In the genomic region with DNA sequence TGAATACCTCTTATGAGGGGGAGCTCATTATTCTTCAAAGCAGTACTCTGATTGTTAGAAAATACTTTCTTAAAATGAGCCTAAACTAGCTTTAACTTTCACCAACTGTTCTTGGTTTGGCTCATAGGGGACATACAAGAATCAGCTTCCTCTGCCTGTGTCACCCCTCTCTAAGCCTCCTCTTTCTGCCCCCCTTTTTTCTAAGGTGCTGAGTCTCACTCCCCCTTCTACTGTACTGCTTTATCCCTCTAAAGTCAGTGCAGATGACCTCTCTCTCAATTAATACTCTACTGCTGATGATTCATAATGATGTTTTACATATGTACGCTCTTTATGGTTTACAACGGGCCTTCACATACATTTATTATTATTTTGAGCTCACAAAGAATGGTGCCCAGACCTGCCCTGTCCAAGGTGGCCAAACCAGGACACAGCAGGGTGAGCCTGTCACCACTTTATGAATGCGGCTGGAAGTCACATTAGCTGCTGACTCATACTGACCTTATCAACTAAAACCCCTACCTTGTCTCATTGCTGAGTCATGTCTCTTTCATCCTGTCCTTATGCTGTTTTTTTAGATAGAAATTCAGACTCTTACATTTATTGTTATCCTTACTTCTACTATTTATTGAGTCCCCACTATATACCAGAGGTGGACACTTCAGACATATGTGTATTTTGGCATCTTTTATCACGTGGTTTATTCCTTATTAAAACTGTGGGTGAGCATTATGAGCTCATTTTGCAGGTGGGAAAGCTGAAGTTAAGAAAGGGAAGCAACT, we compare ENCODE assay signal across 11 cellular contexts.
A peak's percentile ranks its signal among the peaks of the same experiment; 100 is the strongest.
DNase-seq lines count a peak whose midpoint lies in the region; ATAC-seq, FAIRE-seq and TF ChIP-seq lines count a peak whose summit lies in the region.
"Had no signal": no experiment of that assay in that cellular context is flagged by ENCODE, and none has a peak within 500 bp of the region (broad histone marks: within the 10 kb centered on the region; RNA-seq: fewer than 3 reads in every experiment).

No MANE protein-coding gene starts in this region.

- H3K4me1 ChIP-seq in right atrium auricular region (no peaks in the 10 kb centered on the region), mammary epithelial cell (ENCODE audit: insufficient read depth, low read length) (peaks cover 20% of the 10 kb centered on the region), small intestine (ENCODE audit: control insufficient read depth in 2 of 2, insufficient read depth in 1 of 2, low read depth in 1 of 2, low read length in 1 of 2) (no peaks in the 10 kb centered on the region)

- intact Hi-C loops in cardiac septum (cut with DNase I) (no loop called here), mammary epithelial cell (cut with micrococcal nuclease) (no loop called here)

- BruUV-seq in mammary epithelial cell (replicated peaks; lab: Mats Ljungman, UMichigan), result no TSS peak

- no peak for TF ChIP-seq CTCF in right atrium auricular region (IDR thresholded peaks at IDR 0.05)
- no peak for TF ChIP-seq CTCF in mammary epithelial cell (conservative IDR thresholded peaks at IDR 0.05 in 1 of 2, IDR thresholded peaks at IDR 0.05 in 1 of 2; ENCODE audit: extremely low read depth in 1 of 2, insufficient read depth in 1 of 2, low read depth in 1 of 2, low read length in 2 of 2)

- H3K4me3 ChIP-seq in right atrium auricular region (no peak overlapping the region), mammary epithelial cell (replicated peaks in 1 of 3; ENCODE audit: insufficient read depth in 1 of 3, low read depth in 2 of 3, low read length in 3 of 3) (no peak overlapping the region), small intestine (ENCODE audit: low read depth in 1 of 2, low read length in 2 of 2) (no peak overlapping the region)
- H3K4me3 ChIP-seq: HAP-1 had no signal

- CTCF ChIA-PET in mammary epithelial cell (lab: Charles Lee; ENCODE audit: low non-redundant PET), result interaction anchor here (0.6 kb wide), 1 partner anchor 282 kb away, joined by 17 read pairs; no protein-coding TSS in a partner anchor

- DNase-seq in cardiac septum (ENCODE audit: low spot score) (peak; percentile 10), right atrium auricular region (ENCODE audit: low spot score) (no peak), KBM-7 (peak; percentile 11), mammary epithelial cell (peak; percentile 82), small intestine (peak; percentile 68), COR-L47 (lab: John Stamatoyannopoulos, UW) (no peak)
- DNase-seq: NCI-H2081 treated with DMSO at 0.1 percent for 48 hours had no signal

- H4K20me1 ChIP-seq in mammary epithelial cell (ENCODE audit: insufficient read depth, low read length), result no peaks in the 10 kb centered on the region

- H3K9ac ChIP-seq in mammary epithelial cell (ENCODE audit: insufficient read depth, low read length), result no peak overlapping the region

- H3K9me3 ChIP-seq in right atrium auricular region, result no peaks in the 10 kb centered on the region
- peaks cover 6% of the 10 kb centered on the region for H3K9me3 ChIP-seq in mammary epithelial cell (replicated peaks; ENCODE audit: insufficient read depth, low read length)
- H3K9me3 ChIP-seq in small intestine (ENCODE audit: control insufficient read depth, low read depth), result no peaks in the 10 kb centered on the region
- H3K9me3 ChIP-seq: HAP-1 had no signal

- H3K27me3 ChIP-seq in right atrium auricular region, result no peaks in the 10 kb centered on the region
- H3K27me3 ChIP-seq in mammary epithelial cell (ENCODE audit: insufficient read depth, low read length), result no peaks in the 10 kb centered on the region
- H3K27me3 ChIP-seq in small intestine (ENCODE audit: control insufficient read depth in 2 of 2, insufficient read depth in 2 of 2, low read length in 2 of 2), result no peaks in the 10 kb centered on the region

- in situ Hi-C loops in KBM-7 (cut with MboI; ENCODE audit: low pct_unique_long_range_greater_than_20kb, low sequenced_read_pairs), result no loop called here
- in situ Hi-C loops in mammary epithelial cell (cut with MboI; ENCODE audit: low sequenced_read_pairs in 2 of 2), result no loop called here

- dilution Hi-C loops in mammary epithelial cell (cut with HindIII; ENCODE audit: low sequenced_read_pairs), result no loop called here

- H3K36me3 ChIP-seq in right atrium auricular region, result no peaks in the 10 kb centered on the region
- no peaks in the 10 kb centered on the region for H3K36me3 ChIP-seq in mammary epithelial cell (ENCODE audit: insufficient read depth, low read length)
- H3K36me3 ChIP-seq in small intestine (ENCODE audit: control insufficient read depth in 2 of 2, insufficient read depth in 2 of 2, low read length in 2 of 2), result no peaks in the 10 kb centered on the region
- H3K36me3 ChIP-seq: HAP-1 had no signal

- whole genome bisulfite sequencing in mammary epithelial cell (ENCODE audit: low coverage, missing lambda C conversion rate), result 5% methylated on average over 4 of the region's 4 CpGs
- WGBS in small intestine, 3 donors, result 8 to 36% (median 21%) methylated on average over 4 of the region's 4 CpGs

- no peak for FAIRE-seq in small intestine (lab: Jason Lieb, UNC)

- peak overlapping the region; percentile 54 for H3K4me2 ChIP-seq in mammary epithelial cell (ENCODE audit: insufficient read depth, low read depth, low read length)

- no peak overlapping the region for H3K27ac ChIP-seq in right atrium auricular region
- peak overlapping the region; percentile 7 for H3K27ac ChIP-seq in mammary epithelial cell (ENCODE audit: insufficient read depth, low read depth, low read length)
- no peak overlapping the region for H3K27ac ChIP-seq in small intestine (ENCODE audit: low read depth in 1 of 2, low read length in 1 of 2)

- no peaks in the 10 kb centered on the region for H3K79me2 ChIP-seq in mammary epithelial cell (ENCODE audit: insufficient read depth, low read length)

- ATAC-seq in GM18502 (IDR thresholded peaks at IDR 0.05; ENCODE audit: poor library complexity, unreplicated experiment) (no peak), GM19452 (IDR thresholded peaks at IDR 0.05; ENCODE audit: unreplicated experiment) (no peak)
- ATAC-seq: stimulated activated memory B cell treated with anti-CD40 and anti-IgM and Interleukin-4, amounts not matched to agents 10 μg/mL and 1 μg/mL and 100 μg/mL, for 72 hours had no signal

- no peak overlapping the region for H2AFZ ChIP-seq in mammary epithelial cell (ENCODE audit: low read depth, low read length)

Comparison
In these comparisons a context has a peak if more than half of its experiments do, and no peak if none do; other contexts are left out.
1. DNase-seq: peak in cardiac septum (single experiment), KBM-7 (single experiment), mammary epithelial cell (single experiment) and small intestine (single experiment); none in right atrium auricular region (single experiment) and COR-L47 (single experiment).